In genomic region chr3:55511895-55512585, GRCh38 we compare ENCODE assay signal across 18 cellular contexts. TPM values are rescaled to one million over a fixed set of nuclear protein-coding genes. Genes with fewer than 3 reads are reported as not detected.
A peak's percentile ranks its signal among the peaks of the same experiment; 100 is the strongest.
DNase-seq lines count a peak whose midpoint lies in the region; ATAC-seq and TF ChIP-seq lines count a peak whose summit lies in the region.
"Had no signal": no experiment of that assay in that cellular context is flagged by ENCODE, and none has a peak within 500 bp of the region (broad histone marks: within the 10 kb centered on the region; RNA-seq: fewer than 3 reads in every experiment).

No MANE protein-coding gene starts in this region.

- H3K56ac ChIP-seq in IMR-90 (ENCODE audit: extremely low read depth, insufficient read depth, low read length) = peak overlapping the region; percentile 5; the same call in 1 of the 2 replicates

- TF ChIP-seq RAD21 in IMR-90 (IDR thresholded peaks at IDR 0.05; ENCODE audit: low read length) = no peak

- peaks cover 22% of the 10 kb centered on the region for H3K4me1 Mint-ChIP-seq in chondrocyte (ENCODE audit: low read depth)
- H3K4me1 Mint-ChIP-seq in activated CD4-positive, alpha-beta T cell treated with anti-CD3 and anti-CD28 coated beads, Interleukin-2, amount 10 ng/mL, durations not matched to agents 24 days and 14 days = no peaks in the 10 kb centered on the region
- H3K4me1 Mint-ChIP-seq in CD4-positive, alpha-beta memory T cell = no peaks in the 10 kb centered on the region

- H2AK5ac ChIP-seq in IMR-90 (ENCODE audit: low read depth, low read length) = peak overlapping the region; percentile 81

- H3K27ac Mint-ChIP-seq in chondrocyte (ENCODE audit: unreplicated experiment) = peak overlapping the region; percentile 5
- H3K27ac Mint-ChIP-seq in activated CD4-positive, alpha-beta T cell treated with anti-CD3 and anti-CD28 coated beads, Interleukin-2, amount 10 ng/mL, durations not matched to agents 24 days and 14 days = no peak overlapping the region
- no peak overlapping the region for H3K27ac Mint-ChIP-seq in CD4-positive, alpha-beta memory T cell
- H3K27ac Mint-ChIP-seq: activated naive CD4-positive, alpha-beta T cell treated with anti-CD3 and anti-CD28 coated beads for 36 hours had no signal

- peaks cover 5% of the 10 kb centered on the region; the same call in 1 of the 2 replicates for H4K20me1 ChIP-seq in IMR-90 (ENCODE audit: insufficient read depth, low read length)

- peak overlapping the region; percentile 79 for H3K4me2 ChIP-seq in IMR-90 (ENCODE audit: low read depth, low read length)

- intact Hi-C loops in IMR-90 (cut with micrococcal nuclease) = no loop called here
- intact Hi-C loops in left lung (cut with DNase I) = no loop called here
- intact Hi-C loops in activated CD4-positive, alpha-beta T cell treated with anti-CD3 and anti-CD28 coated beads, Interleukin-2, amount 10 ng/mL, durations not matched to agents 24 days and 14 days (cut with micrococcal nuclease) = no loop called here
- intact Hi-C loops in CD4-positive, alpha-beta memory T cell (cut with micrococcal nuclease) = no loop called here

- H3K9ac ChIP-seq in IMR-90 (ENCODE audit: low read depth, low read length) = peak overlapping the region; percentile 5; the same call in 1 of the 2 replicates

- no peak for TF ChIP-seq POLR2A in IMR-90 (IDR thresholded peaks at IDR 0.05; ENCODE audit: low read depth, low read length)

- H3K9me1 ChIP-seq in IMR-90 (ENCODE audit: insufficient read depth, low read length) = peaks cover 12% of the 10 kb centered on the region

- peak overlapping the region; percentile 47; the same call in 1 of the 2 replicates for H3K14ac ChIP-seq in IMR-90 (replicated peaks; ENCODE audit: low read depth, low read length)

- peak overlapping the region; percentile 0; the same call in 1 of the 2 replicates for H4K5ac ChIP-seq in IMR-90 (ENCODE audit: low read depth, low read length)

- H3K18ac ChIP-seq in IMR-90 (ENCODE audit: low read depth, low read length) = peak overlapping the region; percentile 1

- peak overlapping the region; percentile 19 to 34; a peak in 3 of 4 replicates for H4K8ac ChIP-seq in IMR-90 (ENCODE audit: low read depth in 2 of 2, low read length in 2 of 2)

- H2AFZ ChIP-seq in IMR-90 (replicated peaks; ENCODE audit: low read length, poor library complexity) = peak overlapping the region; percentile 69

- H3K4me1 ChIP-seq in IMR-90 (ENCODE audit: control insufficient read depth, insufficient read depth, low read length) = peaks cover 16% of the 10 kb centered on the region
- no peaks in the 10 kb centered on the region for H3K4me1 ChIP-seq in left lung
- no peaks in the 10 kb centered on the region for H3K4me1 ChIP-seq in CD4-positive, alpha-beta memory T cell (ENCODE audit: insufficient read depth, low read length)
- H3K4me1 ChIP-seq: colonic mucosa, gastrocnemius medialis, uterus had no signal

- ATAC-seq in IMR-90 (ENCODE audit: low read depth) (peak; percentile 93), left lung (peak; percentile 52), HG03039 (IDR thresholded peaks at IDR 0.05; ENCODE audit: unreplicated experiment) (no peak), GM18517 (IDR thresholded peaks at IDR 0.05; ENCODE audit: unreplicated experiment) (no peak)
- ATAC-seq: gastrocnemius medialis had no signal

- POLR2A ChIA-PET in IMR-90 (lab: Charles Lee; ENCODE audit: unreplicated experiment) = no interaction called here
- POLR2A ChIA-PET in CD4-positive, alpha-beta memory T cell (lab: Charles Lee; ENCODE audit: partially characterized antibody) = no interaction called here

- peaks cover 6% of the 10 kb centered on the region for H3K27me3 Mint-ChIP-seq in chondrocyte (ENCODE audit: low read depth)
- H3K27me3 Mint-ChIP-seq in activated CD4-positive, alpha-beta T cell treated with anti-CD3 and anti-CD28 coated beads, Interleukin-2, amount 10 ng/mL, durations not matched to agents 24 days and 14 days = no peaks in the 10 kb centered on the region
- no peaks in the 10 kb centered on the region for H3K27me3 Mint-ChIP-seq in CD4-positive, alpha-beta memory T cell

- peak overlapping the region; percentile 76 for H2BK20ac ChIP-seq in IMR-90 (ENCODE audit: low read depth, low read length)

- H3K9me3 ChIP-seq in IMR-90 (ENCODE audit: control insufficient read depth, insufficient read depth, low read length) (no peaks in the 10 kb centered on the region), left lung (no peaks in the 10 kb centered on the region)
- H3K9me3 ChIP-seq in CD4-positive, alpha-beta memory T cell (ENCODE audit: control insufficient read depth in 1 of 2, low read length in 2 of 2) = no peaks in the 10 kb centered on the region
- H3K9me3 ChIP-seq: colonic mucosa, gastrocnemius medialis, HAP-1, neutrophil, uterus had no signal

- DNase-seq in AG10803 (ENCODE audit: low read depth) (peak; percentile 86), IMR-90 (peak; percentile 84), chondrocyte (ENCODE audit: low spot score) (no peak), left lung (no peak)
- DNase-seq in activated CD4-positive, alpha-beta T cell treated with anti-CD3 and anti-CD28 coated beads, Interleukin-2, amount 10 ng/mL, durations not matched to agents 24 days and 14 days = no peak
- DNase-seq in CD4-positive, alpha-beta memory T cell = no peak
- DNase-seq: activated CD8-positive, alpha-beta memory T cell treated with anti-CD3 and anti-CD28 coated beads for 24 hours; activated naive CD4-positive, alpha-beta T cell treated with anti-CD3 and anti-CD28 coated beads for 36 hours; colonic mucosa; DMS79 treated with DMSO at 0.1 percent for 48 hours; gastrocnemius medialis; NCI-H524 treated with DMSO at 0.1 percent for 48 hours; T-helper 9 cell; uterus had no signal

- in situ Hi-C loops in IMR-90 (cut with MboI; ENCODE audit: low sequenced_read_pairs) = no loop called here

- H3K79me1 ChIP-seq in IMR-90 (ENCODE audit: low read depth in 1 of 2, low read length in 2 of 2) = no peaks in the 10 kb centered on the region

- peak overlapping the region; percentile 36; the same call in 1 of the 2 replicates for H3K23ac ChIP-seq in IMR-90 (ENCODE audit: low read depth, low read length)

- no peaks in the 10 kb centered on the region for H3K27me3 ChIP-seq in IMR-90 (ENCODE audit: control insufficient read depth, insufficient read depth, low read length)
- H3K27me3 ChIP-seq in left lung = peaks cover 0 to 13% of the 10 kb centered on the region in 2 donors
- no peaks in the 10 kb centered on the region for H3K27me3 ChIP-seq in CD4-positive, alpha-beta memory T cell (ENCODE audit: insufficient read depth, low read length)
- H3K27me3 ChIP-seq: colonic mucosa, neutrophil, uterus had no signal

- peak overlapping the region; percentile 63 for H3K4ac ChIP-seq in IMR-90 (ENCODE audit: low read depth, low read length)

- peak overlapping the region; percentile 77 for H2BK120ac ChIP-seq in IMR-90 (ENCODE audit: low read depth, low read length)

- no peak overlapping the region for H3K4me3 Mint-ChIP-seq in chondrocyte (ENCODE audit: unreplicated experiment)
- no peak overlapping the region for H3K4me3 Mint-ChIP-seq in activated CD4-positive, alpha-beta T cell treated with anti-CD3 and anti-CD28 coated beads, Interleukin-2, amount 10 ng/mL, durations not matched to agents 24 days and 14 days
- no peak overlapping the region for H3K4me3 Mint-ChIP-seq in CD4-positive, alpha-beta memory T cell
- H3K4me3 Mint-ChIP-seq: activated naive CD4-positive, alpha-beta T cell treated with anti-CD3 and anti-CD28 coated beads for 36 hours had no signal

- TF ChIP-seq CTCF in AG10803 (conservative IDR thresholded peaks at IDR 0.05; ENCODE audit: low read length) = no peak
- TF ChIP-seq CTCF in IMR-90 (conservative IDR thresholded peaks at IDR 0.05; ENCODE audit: low read depth, low read length) = no peak
- TF ChIP-seq CTCF in chondrocyte (IDR thresholded peaks at IDR 0.05) = no peak
- TF ChIP-seq CTCF in left lung (IDR thresholded peaks at IDR 0.05) = no peak

- no peaks in the 10 kb centered on the region for H3K9me3 Mint-ChIP-seq in chondrocyte (ENCODE audit: low read depth)
- H3K9me3 Mint-ChIP-seq in activated CD4-positive, alpha-beta T cell treated with anti-CD3 and anti-CD28 coated beads, Interleukin-2, amount 10 ng/mL, durations not matched to agents 24 days and 14 days = no peaks in the 10 kb centered on the region
- H3K9me3 Mint-ChIP-seq in CD4-positive, alpha-beta memory T cell = peaks cover 0 to 4% (median 0%) of the 10 kb centered on the region in 8 donors
- H3K9me3 Mint-ChIP-seq: activated naive CD4-positive, alpha-beta T cell treated with anti-CD3 and anti-CD28 coated beads for 36 hours had no signal

- BruUV-seq in IMR-90 (replicated peaks; lab: Mats Ljungman, UMichigan) = no TSS peak

- peak overlapping the region; percentile 44 for H2BK5ac ChIP-seq in IMR-90 (ENCODE audit: low read depth, low read length, poor library complexity, severe bottlenecking)

- H3K36me3 ChIP-seq in IMR-90 (ENCODE audit: control insufficient read depth, insufficient read depth, low read length) (no peaks in the 10 kb centered on the region), left lung (no peaks in the 10 kb centered on the region)
- no peaks in the 10 kb centered on the region for H3K36me3 ChIP-seq in CD4-positive, alpha-beta memory T cell (ENCODE audit: insufficient read depth, low read length)
- H3K36me3 ChIP-seq: colonic mucosa, gastrocnemius medialis, HAP-1, neutrophil, uterus had no signal

- dilution Hi-C loops in IMR-90 (cut with HindIII; ENCODE audit: low sequenced_read_pairs, unreplicated experiment) = no loop called here

- H2AK9ac ChIP-seq in IMR-90 (replicated peaks; ENCODE audit: low read depth, low read length, poor library complexity) = peak overlapping the region; percentile 7

- H3K27ac ChIP-seq in IMR-90 (ENCODE audit: insufficient read depth, low read length) (peak overlapping the region; percentile 52), left lung (no peak overlapping the region)
- no peak overlapping the region for H3K27ac ChIP-seq in CD4-positive, alpha-beta memory T cell (ENCODE audit: low read depth, low read length)
- H3K27ac ChIP-seq: colonic mucosa, gastrocnemius medialis, neutrophil, uterus had no signal

- H4K91ac ChIP-seq in IMR-90 (ENCODE audit: insufficient read depth, low read depth, low read length) = peak overlapping the region; percentile 67

- H2BK15ac ChIP-seq in IMR-90 (ENCODE audit: low read depth, low read length) = peak overlapping the region; percentile 38; the same call in 2 of the 3 replicates

- no peak overlapping the region for H3K4me3 ChIP-seq in AG10803 (ENCODE audit: low read length)
- peak overlapping the region; percentile 13; the same call in 1 of the 2 replicates for H3K4me3 ChIP-seq in IMR-90 (ENCODE audit: insufficient read depth, low read depth, low read length)
- H3K4me3 ChIP-seq in left lung = no peak overlapping the region
- no peak overlapping the region for H3K4me3 ChIP-seq in CD4-positive, alpha-beta memory T cell (ENCODE audit: low read length in 2 of 2)
- H3K4me3 ChIP-seq: colonic mucosa, gastrocnemius medialis, HAP-1, uterus had no signal

- CTCF ChIA-PET in IMR-90 (lab: Yijun Ruan, JAX) = interaction anchor here (1.0 to 1.6 kb wide), 2 partner anchors 25 to 151 kb away, joined by 3 to 5 read pairs; partner anchors contain the start of gene WNT5A
- CTCF ChIA-PET in CD4-positive, alpha-beta memory T cell (lab: Charles Lee; ENCODE audit: partially characterized antibody) = no interaction called here

- H3K36me3 Mint-ChIP-seq in chondrocyte (ENCODE audit: low read depth) = no peaks in the 10 kb centered on the region
- no peaks in the 10 kb centered on the region for H3K36me3 Mint-ChIP-seq in activated CD4-positive, alpha-beta T cell treated with anti-CD3 and anti-CD28 coated beads, Interleukin-2, amount 10 ng/mL, durations not matched to agents 24 days and 14 days (ENCODE audit: low read depth)
- H3K36me3 Mint-ChIP-seq in CD4-positive, alpha-beta memory T cell = no peaks in the 10 kb centered on the region

- WGBS in IMR-90 (ENCODE audit: extremely low coverage in 2 of 2, insufficient read length in 1 of 2), 2 experiments = 0% methylated on average over 2 of the region's 7 CpGs; no CpG with 5 or more reads in 1 of the 2 experiments

RNA-seq across cellular contexts. Expression of gene WNT5A, which starts 24.9 kb away (rescaled TPM):
- total RNA-seq in IMR-90 (2012; rRNA removed) (204 and 224 TPM in 2 replicates), chondrocyte (11.1 to 24.5 TPM (median 11.6 TPM) in 3 replicates), left lung (10 to 100 TPM; 16.8 to 18.7 TPM)
- 229 and 231 TPM in 2 replicates for polyA plus RNA-seq in IMR-90 (2012; rRNA removed)
- polyA plus RNA-seq in IMR-90 (2012; cell fraction: cytosol; rRNA removed) = 120 and 337 TPM in 2 replicates
- 410 and 708 TPM in 2 replicates for polyA plus RNA-seq in IMR-90 (2012; cell fraction: nucleus; rRNA removed; ENCODE audit: low replicate concordance)
- not detected in 2 replicates for total RNA-seq in activated CD4-positive, alpha-beta T cell treated with anti-CD3 and anti-CD28 coated beads, Interleukin-2, amount 10 ng/mL, durations not matched to agents 24 days and 14 days
- under 1 TPM in 1 of 2 experiments, not detected in 1; 0.06 TPM for total RNA-seq in CD4-positive, alpha-beta memory T cell
- polyA plus RNA-seq in CD4-positive, alpha-beta memory T cell = not detected
- total RNA-seq: activated naive CD4-positive, alpha-beta T cell treated with anti-CD3 and anti-CD28 coated beads for 36 hours had no signal

Comparison
In these comparisons a context has a peak if more than half of its experiments do, and no peak if none do; other contexts are left out.
1. DNase-seq: peak in AG10803 (single experiment) and IMR-90 (single experiment); none in chondrocyte (single experiment), left lung (0 of 2), activated CD4-positive, alpha-beta T cell treated with anti-CD3 and anti-CD28 coated beads, Interleukin-2, amount 10 ng/mL, durations not matched to agents 24 days and 14 days (single experiment) and CD4-positive, alpha-beta memory T cell (0 of 5).
2. ATAC-seq: peak in IMR-90 (single experiment) and left lung (single experiment); none in HG03039 (single experiment) and GM18517 (single experiment).
3. RNA of gene WNT5A, which starts 24.9 kb away (total RNA-seq): 204 to 224 TPM in IMR-90, 16.8 to 18.7 TPM in left lung and 11.1 to 24.5 TPM in chondrocyte; 0.06 TPM in CD4-positive, alpha-beta memory T cell and not detected in activated CD4-positive, alpha-beta T cell treated with anti-CD3 and anti-CD28 coated beads, Interleukin-2, amount 10 ng/mL, durations not matched to agents 24 days and 14 days; every median in the first group is over 10 times any median in the second.